Comparison of ENCODE assay signal across 1 cellular context in the genomic region with DNA sequence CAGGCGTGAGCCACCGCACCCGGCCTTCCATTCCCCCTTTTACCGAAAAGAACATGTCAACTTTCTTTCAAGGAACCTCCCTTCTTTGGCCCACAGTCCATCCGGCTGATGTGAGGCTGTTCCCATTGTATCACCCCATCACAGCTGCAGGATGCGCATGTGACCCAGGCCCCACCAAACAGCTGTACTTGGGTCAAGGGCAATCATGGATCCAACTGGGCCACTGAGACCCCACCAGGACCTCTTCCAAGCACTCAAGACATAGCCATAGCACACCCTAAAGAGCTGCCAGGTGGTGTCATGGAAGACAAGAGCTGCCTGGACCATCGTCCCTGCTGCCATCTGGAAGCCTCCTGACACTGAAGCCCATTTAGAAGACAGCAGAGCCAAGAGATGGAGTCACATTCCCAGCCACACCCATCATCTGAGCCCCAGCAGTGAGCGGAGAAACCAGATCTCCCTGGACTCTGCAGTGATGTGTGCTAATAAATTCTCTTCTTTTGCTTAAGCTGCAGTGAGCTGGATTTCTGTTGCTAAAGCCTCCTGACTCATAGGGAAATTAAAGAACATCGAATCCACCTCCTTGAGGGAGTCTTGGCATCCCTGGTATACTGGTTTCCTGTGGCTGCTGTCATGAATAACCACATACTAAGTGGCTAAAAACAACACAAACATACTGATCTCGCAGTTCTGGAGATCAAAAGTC.
TF ChIP-seq lines count a peak whose summit lies in the region.

No MANE protein-coding gene starts in this region.

TF ChIP-seq in HepG2, 621 proteins besides CTCF, POLR2A, EP300 and RAD21 (continued from another document):
- TF ChIP-seq ZNF766 (CRISPR knock-in tag; IDR thresholded peaks at IDR 0.05; ENCODE audit: borderline replicate concordance) (no peak), MLLT10 (CRISPR knock-in tag; IDR thresholded peaks at IDR 0.05) (no peak), BHLHE40 (IDR thresholded peaks at IDR 0.05; ENCODE audit: low read length) (no peak)
